Comparison of ENCODE assay signal across 1 cellular context in the genomic region with DNA sequence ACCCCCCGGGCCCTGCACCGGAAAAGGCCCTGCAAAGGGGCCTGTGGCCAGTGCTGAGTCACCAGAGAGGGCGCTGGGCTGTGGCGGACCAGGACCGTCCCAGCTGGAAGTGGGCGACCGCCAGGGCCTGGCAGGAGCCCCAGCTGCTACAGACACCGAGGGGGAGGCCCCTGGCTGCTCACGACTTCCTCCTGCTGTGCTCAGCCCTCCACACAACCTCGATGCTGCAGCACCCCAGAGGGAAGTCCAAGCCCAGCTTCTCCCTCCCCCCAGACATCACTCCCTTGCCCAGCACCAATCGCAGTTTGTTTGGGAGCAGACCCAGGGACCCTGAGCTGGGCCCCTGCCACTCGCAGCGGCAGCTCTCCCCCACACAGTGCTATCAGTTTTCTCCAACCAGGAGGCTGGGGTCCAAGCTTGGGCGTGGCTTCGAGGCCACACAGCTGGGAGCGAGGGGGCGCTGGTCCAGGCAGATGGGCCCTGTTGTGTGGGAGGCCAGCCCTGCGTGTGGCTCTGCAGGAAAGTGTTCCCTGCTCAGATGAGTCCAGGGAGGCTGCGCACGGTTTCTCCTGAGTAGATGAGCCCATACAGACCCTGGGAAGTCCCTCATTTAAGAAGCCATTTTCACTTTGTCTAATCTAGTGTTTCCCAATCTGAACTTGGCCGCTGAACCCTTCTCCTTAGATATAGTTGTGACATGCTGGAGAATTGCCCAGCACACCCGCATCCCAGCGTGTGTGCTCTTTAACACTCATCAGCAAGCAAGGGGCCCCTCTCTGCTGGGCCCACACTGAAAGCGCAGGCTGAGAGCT.
TF ChIP-seq lines count a peak whose summit lies in the region.

No MANE protein-coding gene starts in this region.

TF ChIP-seq in K562, 482 proteins besides CTCF, POLR2A, EP300 and RAD21 (continued from another document and continues in another):
- TF ChIP-seq CHCHD3 (CRISPR knock-in tag; IDR thresholded peaks at IDR 0.05) (no peak), CEBPB (tag; IDR thresholded peaks at IDR 0.05) (0 out of 2 replicates have a peak, but pooled peaks have one; percentile 6), TFAP4 (CRISPR knock-in tag; IDR thresholded peaks at IDR 0.05; ENCODE audit: borderline replicate concordance) (peak; percentile 95), SLC30A9 (CRISPR knock-in tag; IDR thresholded peaks at IDR 0.05) (no peak), KAT8 (IDR thresholded peaks at IDR 0.05; ENCODE audit: low read depth) (no peak), ZZZ3 (IDR thresholded peaks at IDR 0.05) (no peak), SIN3B (IDR thresholded peaks at IDR 0.05; ENCODE audit: low read depth) (no peak), ZNF695 (CRISPR knock-in tag; IDR thresholded peaks at IDR 0.05) (no peak), ZNF79 (CRISPR knock-in tag; IDR thresholded peaks at IDR 0.05; ENCODE audit: low read depth) (no peak), SAFB (IDR thresholded peaks at IDR 0.05; ENCODE audit: borderline replicate concordance, low read depth, low read length) (no peak), PYGO2 (tag; IDR thresholded peaks at IDR 0.05) (no peak), MTA3 (IDR thresholded peaks at IDR 0.05; ENCODE audit: borderline replicate concordance) (peak; percentile 47; the same call in 1 of the 2 replicates), CBX8 (IDR thresholded peaks at IDR 0.05; ENCODE audit: borderline replicate concordance, extremely low read depth, low read depth, low read length, poor library complexity, severe bottlenecking) (no peak), POLR2AphosphoS2 (IDR thresholded peaks at IDR 0.05; ENCODE audit: low read length) (no peak), TEAD2 (tag; IDR thresholded peaks at IDR 0.05) (no peak), NR1H2 (CRISPR knock-in tag; IDR thresholded peaks at IDR 0.05) (no peak), RNF219 (CRISPR knock-in tag; IDR thresholded peaks at IDR 0.05) (no peak), ZNF584 (CRISPR knock-in tag; IDR thresholded peaks at IDR 0.05; ENCODE audit: low read depth) (no peak), SRSF7 (optimal IDR thresholded peaks at IDR 0.05; ENCODE audit: low read depth, low read length) (no peak), KDM5B (IDR thresholded peaks at IDR 0.05; ENCODE audit: insufficient replicate concordance, low read depth, low read length) (no peak), POLR2G (IDR thresholded peaks at IDR 0.05; ENCODE audit: low read depth, low read length) (peak; percentile 72), DMBX1 (CRISPR knock-in tag; IDR thresholded peaks at IDR 0.05; ENCODE audit: borderline replicate concordance) (no peak), NR4A1 (CRISPR knock-in tag; IDR thresholded peaks at IDR 0.05) (no peak), NR4A1 (tag; IDR thresholded peaks at IDR 0.05) (no peak), MAFG (tag; conservative IDR thresholded peaks at IDR 0.05) (no peak), ASH1L (IDR thresholded peaks at IDR 0.05; ENCODE audit: borderline replicate concordance, low read depth, partially characterized antibody) (no peak), ZNF263 (CRISPR knock-in tag; IDR thresholded peaks at IDR 0.05; ENCODE audit: borderline replicate concordance) (no peak; the same call in 1 of the 2 replicates), HDAC8 (tag; IDR thresholded peaks at IDR 0.05) (no peak), PHF8 (IDR thresholded peaks at IDR 0.05; ENCODE audit: borderline replicate concordance, low read length) (peak; percentile 31; the same call in 1 of the 2 replicates), CREB3 (tag; conservative IDR thresholded peaks at IDR 0.05; ENCODE audit: low read depth) (no peak), ZNF75A (CRISPR knock-in tag; IDR thresholded peaks at IDR 0.05) (no peak), ZNF324 (CRISPR knock-in tag; IDR thresholded peaks at IDR 0.05) (no peak), EZH2 (IDR thresholded peaks at IDR 0.05; ENCODE audit: borderline replicate concordance, low read depth, low read length) (no peak), ARHGAP35 (IDR thresholded peaks at IDR 0.05; ENCODE audit: partially characterized antibody) (no peak), ZNF253 (CRISPR knock-in tag; conservative IDR thresholded peaks at IDR 0.05) (no peak), TBL1XR1 (IDR thresholded peaks at IDR 0.05; ENCODE audit: low read length in 2 of 2) (no peak), ZNF316 (IDR thresholded peaks at IDR 0.05) (no peak; the same call in 1 of the 2 replicates), ATF1 (CRISPR knock-in tag; IDR thresholded peaks at IDR 0.05) (no peak), ATF1 (tag; IDR thresholded peaks at IDR 0.05) (0 out of 2 replicates have a peak, but pooled peaks have one; percentile 12), SMARCC2 (IDR thresholded peaks at IDR 0.05; ENCODE audit: low read depth) (no peak), HIVEP1 (CRISPR knock-in tag; IDR thresholded peaks at IDR 0.05) (no peak), SUPT5H (IDR thresholded peaks at IDR 0.05) (no peak; the same call in 1 of the 2 replicates), ZNF384 (IDR thresholded peaks at IDR 0.05; ENCODE audit: low read depth, low read length) (no peak), MTF1 (CRISPR knock-in tag; IDR thresholded peaks at IDR 0.05; ENCODE audit: borderline replicate concordance) (no peak), BACH1 (tag; IDR thresholded peaks at IDR 0.05) (no peak), CAMTA2 (CRISPR knock-in tag; conservative IDR thresholded peaks at IDR 0.05) (no peak), OTX1 (CRISPR knock-in tag; IDR thresholded peaks at IDR 0.05) (no peak), C11orf30 (IDR thresholded peaks at IDR 0.05; ENCODE audit: low read depth) (0 out of 2 replicates have a peak, but pooled peaks have one; percentile 57), NFYB (IDR thresholded peaks at IDR 0.05; ENCODE audit: extremely low read depth, insufficient read length) (no peak), SMARCA5 (IDR thresholded peaks at IDR 0.05) (peak; percentile 38; the same call in 1 of the 2 replicates), ZNF778 (CRISPR knock-in tag; IDR thresholded peaks at IDR 0.05) (no peak), CBX1 (IDR thresholded peaks at IDR 0.05; ENCODE audit: low read depth) (peak; percentile 24; the same call in 1 of the 2 replicates), MAFF (IDR thresholded peaks at IDR 0.05; ENCODE audit: low read length) (no peak), ZSCAN32 (CRISPR knock-in tag; IDR thresholded peaks at IDR 0.05) (no peak), ZBTB8A (IDR thresholded peaks at IDR 0.05; ENCODE audit: partially characterized antibody) (no peak), PRMT5 (CRISPR knock-in tag; IDR thresholded peaks at IDR 0.05) (no peak), ZNF224 (CRISPR knock-in tag; IDR thresholded peaks at IDR 0.05) (no peak), POLR2AphosphoS5 (IDR thresholded peaks at IDR 0.05; ENCODE audit: control insufficient read depth, insufficient read depth, low read depth, low read length) (0 out of 2 replicates have a peak, but pooled peaks have one; percentile 16), CBX3 (IDR thresholded peaks at IDR 0.05; ENCODE audit: borderline replicate concordance in 1 of 2, low read length in 2 of 2) (no peak), KAT7 (CRISPR knock-in tag; IDR thresholded peaks at IDR 0.05; ENCODE audit: borderline replicate concordance) (no peak)
- TF ChIP-seq, protein P1, sequence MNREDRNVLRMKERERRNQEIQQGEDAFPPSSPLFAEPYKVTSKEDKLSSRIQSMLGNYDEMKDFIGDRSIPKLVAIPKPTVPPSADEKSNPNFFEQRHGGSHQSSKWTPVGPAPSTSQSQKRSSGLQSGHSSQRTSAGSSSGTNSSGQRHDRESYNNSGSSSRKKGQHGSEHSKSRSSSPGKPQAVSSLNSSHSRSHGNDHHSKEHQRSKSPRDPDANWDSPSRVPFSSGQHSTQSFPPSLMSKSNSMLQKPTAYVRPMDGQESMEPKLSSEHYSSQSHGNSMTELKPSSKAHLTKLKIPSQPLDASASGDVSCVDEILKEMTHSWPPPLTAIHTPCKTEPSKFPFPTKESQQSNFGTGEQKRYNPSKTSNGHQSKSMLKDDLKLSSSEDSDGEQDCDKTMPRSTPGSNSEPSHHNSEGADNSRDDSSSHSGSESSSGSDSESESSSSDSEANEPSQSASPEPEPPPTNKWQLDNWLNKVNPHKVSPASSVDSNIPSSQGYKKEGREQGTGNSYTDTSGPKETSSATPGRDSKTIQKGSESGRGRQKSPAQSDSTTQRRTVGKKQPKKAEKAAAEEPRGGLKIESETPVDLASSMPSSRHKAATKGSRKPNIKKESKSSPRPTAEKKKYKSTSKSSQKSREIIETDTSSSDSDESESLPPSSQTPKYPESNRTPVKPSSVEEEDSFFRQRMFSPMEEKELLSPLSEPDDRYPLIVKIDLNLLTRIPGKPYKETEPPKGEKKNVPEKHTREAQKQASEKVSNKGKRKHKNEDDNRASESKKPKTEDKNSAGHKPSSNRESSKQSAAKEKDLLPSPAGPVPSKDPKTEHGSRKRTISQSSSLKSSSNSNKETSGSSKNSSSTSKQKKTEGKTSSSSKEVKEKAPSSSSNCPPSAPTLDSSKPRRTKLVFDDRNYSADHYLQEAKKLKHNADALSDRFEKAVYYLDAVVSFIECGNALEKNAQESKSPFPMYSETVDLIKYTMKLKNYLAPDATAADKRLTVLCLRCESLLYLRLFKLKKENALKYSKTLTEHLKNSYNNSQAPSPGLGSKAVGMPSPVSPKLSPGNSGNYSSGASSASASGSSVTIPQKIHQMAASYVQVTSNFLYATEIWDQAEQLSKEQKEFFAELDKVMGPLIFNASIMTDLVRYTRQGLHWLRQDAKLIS (CRISPR knock-in tag; IDR thresholded peaks at IDR 0.05), result no peak
- TF ChIP-seq, protein P2, sequence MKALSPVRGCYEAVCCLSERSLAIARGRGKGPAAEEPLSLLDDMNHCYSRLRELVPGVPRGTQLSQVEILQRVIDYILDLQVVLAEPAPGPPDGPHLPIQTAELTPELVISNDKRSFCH (CRISPR knock-in tag; IDR thresholded peaks at IDR 0.05), result no peak
- TF ChIP-seq, protein P2 (tag; IDR thresholded peaks at IDR 0.05), result no peak
- TF ChIP-seq, protein P3, sequence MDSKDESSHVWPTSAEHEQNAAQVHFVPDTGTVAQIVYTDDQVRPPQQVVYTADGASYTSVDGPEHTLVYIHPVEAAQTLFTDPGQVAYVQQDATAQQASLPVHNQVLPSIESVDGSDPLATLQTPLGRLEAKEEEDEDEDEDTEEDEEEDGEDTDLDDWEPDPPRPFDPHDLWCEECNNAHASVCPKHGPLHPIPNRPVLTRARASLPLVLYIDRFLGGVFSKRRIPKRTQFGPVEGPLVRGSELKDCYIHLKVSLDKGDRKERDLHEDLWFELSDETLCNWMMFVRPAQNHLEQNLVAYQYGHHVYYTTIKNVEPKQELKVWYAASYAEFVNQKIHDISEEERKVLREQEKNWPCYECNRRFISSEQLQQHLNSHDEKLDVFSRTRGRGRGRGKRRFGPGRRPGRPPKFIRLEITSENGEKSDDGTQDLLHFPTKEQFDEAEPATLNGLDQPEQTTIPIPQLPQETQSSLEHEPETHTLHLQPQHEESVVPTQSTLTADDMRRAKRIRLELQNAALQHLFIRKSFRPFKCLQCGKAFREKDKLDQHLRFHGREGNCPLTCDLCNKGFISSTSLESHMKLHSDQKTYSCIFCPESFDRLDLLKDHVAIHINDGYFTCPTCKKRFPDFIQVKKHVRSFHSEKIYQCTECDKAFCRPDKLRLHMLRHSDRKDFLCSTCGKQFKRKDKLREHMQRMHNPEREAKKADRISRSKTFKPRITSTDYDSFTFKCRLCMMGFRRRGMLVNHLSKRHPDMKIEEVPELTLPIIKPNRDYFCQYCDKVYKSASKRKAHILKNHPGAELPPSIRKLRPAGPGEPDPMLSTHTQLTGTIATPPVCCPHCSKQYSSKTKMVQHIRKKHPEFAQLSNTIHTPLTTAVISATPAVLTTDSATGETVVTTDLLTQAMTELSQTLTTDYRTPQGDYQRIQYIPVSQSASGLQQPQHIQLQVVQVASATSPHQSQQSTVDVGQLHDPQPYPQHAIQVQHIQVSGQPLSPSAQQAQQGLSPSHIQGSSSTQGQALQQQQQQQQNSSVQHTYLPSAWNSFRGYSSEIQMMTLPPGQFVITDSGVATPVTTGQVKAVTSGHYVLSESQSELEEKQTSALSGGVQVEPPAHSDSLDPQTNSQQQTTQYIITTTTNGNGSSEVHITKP (IDR thresholded peaks at IDR 0.05; ENCODE audit: partially characterized antibody), result peak; percentile 26
